ENCODE assay signal across 15 cellular contexts in the genomic region with DNA sequence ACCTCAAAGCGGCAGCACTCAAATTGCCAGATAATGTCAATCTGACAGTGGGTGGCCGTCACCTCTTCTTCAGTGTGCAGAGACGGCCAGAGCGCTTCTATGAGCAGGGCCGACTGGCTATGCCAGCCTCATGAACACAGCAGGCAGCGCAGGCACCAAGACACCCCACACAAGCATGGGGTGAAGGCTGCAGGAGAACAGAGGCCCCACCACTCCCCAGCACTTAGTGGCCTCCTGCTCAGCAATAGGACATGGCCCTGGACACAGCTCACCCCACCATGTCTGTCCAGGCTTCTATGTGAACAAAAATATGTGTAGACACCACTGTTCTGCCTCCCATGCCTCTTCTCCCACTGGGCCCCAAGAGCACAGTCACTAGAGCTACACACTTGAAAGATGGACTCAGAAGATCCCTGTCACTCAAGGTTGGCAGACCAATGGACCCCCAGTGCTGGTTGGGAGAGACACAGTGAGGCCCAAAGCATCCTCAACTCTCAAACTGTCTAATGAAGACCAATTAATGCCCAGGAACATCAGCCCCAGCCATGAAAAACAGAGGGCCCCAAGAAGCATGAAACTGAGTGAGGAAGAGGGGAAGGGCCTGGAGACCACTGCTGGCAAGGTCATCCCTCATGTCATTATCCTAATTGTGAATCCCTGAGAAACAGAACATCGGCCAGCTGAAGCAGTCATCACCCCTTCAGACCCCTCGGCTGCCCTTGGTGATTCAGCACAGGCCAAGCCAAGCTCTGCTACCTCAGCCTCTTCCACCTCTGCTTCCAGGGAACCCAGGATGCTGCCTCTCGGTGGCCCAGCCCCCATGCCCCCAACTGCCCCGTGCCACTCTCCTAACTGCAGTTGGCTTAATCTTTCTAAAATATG.
DNase-seq lines count a peak whose midpoint lies in the region; ATAC-seq and TF ChIP-seq lines count a peak whose summit lies in the region.
"Had no signal": no experiment of that assay in that cellular context is flagged by ENCODE, and none has a peak within 500 bp of the region (broad histone marks: within the 10 kb centered on the region; RNA-seq: fewer than 3 reads in every experiment).

No MANE protein-coding gene starts in this region.

- no peak for TF ChIP-seq POLR2A in suprapubic skin (IDR thresholded peaks at IDR 0.05)

- no peak for ATAC-seq in activated CD8-positive, alpha-beta memory T cell treated with anti-CD3 and anti-CD28 coated beads, Interleukin-2, amount 10 ng/mL, durations not matched to agents 7 days and 5 days
- ATAC-seq in lung (ENCODE audit: insufficient read depth, low FRiP score), result no peak

- WGBS in lung, 2 donors, result 88 to 89% methylated on average over 10 of the region's 10 CpGs
- 80% methylated on average over 4 of the region's 10 CpGs for WGBS in suprapubic skin

- H3K27ac Mint-ChIP-seq in activated CD4-positive, alpha-beta T cell treated with anti-CD3 and anti-CD28 coated beads, Interleukin-2, amount 10 ng/mL, durations not matched to agents 24 days and 14 days, result no peak overlapping the region
- no peak overlapping the region for H3K27ac Mint-ChIP-seq in activated CD8-positive, alpha-beta memory T cell treated with anti-CD3 and anti-CD28 coated beads, Interleukin-2, amount 10 ng/mL, durations not matched to agents 7 days and 5 days

- H3K9me3 Mint-ChIP-seq in activated CD4-positive, alpha-beta T cell treated with anti-CD3 and anti-CD28 coated beads, Interleukin-2, amount 10 ng/mL, durations not matched to agents 24 days and 14 days, result no peaks in the 10 kb centered on the region
- no peaks in the 10 kb centered on the region for H3K9me3 Mint-ChIP-seq in activated CD8-positive, alpha-beta memory T cell treated with anti-CD3 and anti-CD28 coated beads, Interleukin-2, amount 10 ng/mL, durations not matched to agents 7 days and 5 days (ENCODE audit: low read depth)

- no peak for TF ChIP-seq EP300 in suprapubic skin (IDR thresholded peaks at IDR 0.05)

- H3K27me3 ChIP-seq in lung (ENCODE audit: control insufficient read depth, insufficient read depth), result no peaks in the 10 kb centered on the region
- H3K27me3 ChIP-seq in suprapubic skin, result no peaks in the 10 kb centered on the region

- DNase-seq in activated CD4-positive, alpha-beta T cell treated with anti-CD3 and anti-CD28 coated beads for 1 hour, result peak; percentile 1
- DNase-seq in activated CD4-positive, alpha-beta T cell treated with anti-CD3 and anti-CD28 coated beads, Interleukin-2, amount 10 ng/mL, durations not matched to agents 24 days and 14 days, result no peak
- peak; percentile 23 for DNase-seq in activated CD8-positive, alpha-beta memory T cell treated with anti-CD3 and anti-CD28 coated beads, Interleukin-2, amount 10 ng/mL, durations not matched to agents 7 days and 5 days
- DNase-seq in lung (ENCODE audit: low spot score) (peak; percentile 22), suprapubic skin (ENCODE audit: low spot score in 2 of 2) (peak; percentile 31 to 56), COR-L47 (lab: John Stamatoyannopoulos, UW) (no peak), SHP77 treated with DMSO at 0.1 percent for 48 hours (lab: John Stamatoyannopoulos, UW) (no peak)
- DNase-seq in stimulated activated CD4-positive, alpha-beta T cell treated with anti-CD3 and anti-CD28 coated beads, Interleukin-4, amount 100 ng/mL, for 4 hours, result no peak
- DNase-seq: 8988T, Caco-2, DMS53, NCI-H226, OCI-M1 had no signal

- H3K27me3 Mint-ChIP-seq in activated CD4-positive, alpha-beta T cell treated with anti-CD3 and anti-CD28 coated beads, Interleukin-2, amount 10 ng/mL, durations not matched to agents 24 days and 14 days, result no peaks in the 10 kb centered on the region
- H3K27me3 Mint-ChIP-seq in activated CD8-positive, alpha-beta memory T cell treated with anti-CD3 and anti-CD28 coated beads, Interleukin-2, amount 10 ng/mL, durations not matched to agents 7 days and 5 days, result no peaks in the 10 kb centered on the region

- intact Hi-C loops in activated CD4-positive, alpha-beta T cell treated with anti-CD3 and anti-CD28 coated beads, Interleukin-2, amount 10 ng/mL, durations not matched to agents 24 days and 14 days (cut with micrococcal nuclease), result no loop called here

- CTCF ChIA-PET in activated CD8-positive, alpha-beta memory T cell treated with anti-CD3 and anti-CD28 coated beads, Interleukin-2, amount 10 ng/mL, durations not matched to agents 7 days and 5 days (lab: Charles Lee), result no interaction called here

- no peaks in the 10 kb centered on the region for H3K36me3 Mint-ChIP-seq in activated CD4-positive, alpha-beta T cell treated with anti-CD3 and anti-CD28 coated beads, Interleukin-2, amount 10 ng/mL, durations not matched to agents 24 days and 14 days (ENCODE audit: low read depth)
- no peaks in the 10 kb centered on the region for H3K36me3 Mint-ChIP-seq in activated CD8-positive, alpha-beta memory T cell treated with anti-CD3 and anti-CD28 coated beads, Interleukin-2, amount 10 ng/mL, durations not matched to agents 7 days and 5 days

- H3K9me3 ChIP-seq in lung (ENCODE audit: control insufficient read depth in 2 of 2, insufficient read depth in 1 of 2, low read length in 1 of 2) (no peaks in the 10 kb centered on the region), suprapubic skin (no peaks in the 10 kb centered on the region)
- H3K9me3 ChIP-seq: Caco-2 had no signal

- no peak overlapping the region for H3K4me3 Mint-ChIP-seq in activated CD4-positive, alpha-beta T cell treated with anti-CD3 and anti-CD28 coated beads, Interleukin-2, amount 10 ng/mL, durations not matched to agents 24 days and 14 days
- H3K4me3 Mint-ChIP-seq in activated CD8-positive, alpha-beta memory T cell treated with anti-CD3 and anti-CD28 coated beads, Interleukin-2, amount 10 ng/mL, durations not matched to agents 7 days and 5 days, result no peak overlapping the region

- H3K4me1 ChIP-seq in lung (ENCODE audit: control insufficient read depth in 2 of 2, insufficient read depth in 2 of 2, low read length in 2 of 2) (no peaks in the 10 kb centered on the region), suprapubic skin (no peaks in the 10 kb centered on the region)
- H3K4me1 ChIP-seq: Caco-2 had no signal

- no peak overlapping the region for H3K4me3 ChIP-seq in lung
- no peak overlapping the region for H3K4me3 ChIP-seq in suprapubic skin

- H3K4me1 Mint-ChIP-seq in activated CD4-positive, alpha-beta T cell treated with anti-CD3 and anti-CD28 coated beads, Interleukin-2, amount 10 ng/mL, durations not matched to agents 24 days and 14 days, result no peaks in the 10 kb centered on the region
- H3K4me1 Mint-ChIP-seq in activated CD8-positive, alpha-beta memory T cell treated with anti-CD3 and anti-CD28 coated beads, Interleukin-2, amount 10 ng/mL, durations not matched to agents 7 days and 5 days, result no peaks in the 10 kb centered on the region

- TF ChIP-seq CTCF in lung (IDR thresholded peaks at IDR 0.05; ENCODE audit: control extremely low read depth, extremely low read depth) (no peak), suprapubic skin (IDR thresholded peaks at IDR 0.05) (no peak)

- H3K27ac ChIP-seq in lung (ENCODE audit: low read depth in 1 of 2, low read length in 1 of 2) (no peak overlapping the region), suprapubic skin (no peak overlapping the region)
- H3K27ac ChIP-seq: C4-2B, RWPE1 had no signal

- H3K36me3 ChIP-seq in lung (ENCODE audit: control insufficient read depth in 2 of 2, insufficient read depth in 2 of 2, low read length in 2 of 2), result no peaks in the 10 kb centered on the region
- no peaks in the 10 kb centered on the region for H3K36me3 ChIP-seq in suprapubic skin

Comparison
In these comparisons a context has a peak if more than half of its experiments do, and no peak if none do; other contexts are left out.
1. DNase-seq: peak in activated CD4-positive, alpha-beta T cell treated with anti-CD3 and anti-CD28 coated beads for 1 hour (single experiment), activated CD8-positive, alpha-beta memory T cell treated with anti-CD3 and anti-CD28 coated beads, Interleukin-2, amount 10 ng/mL, durations not matched to agents 7 days and 5 days (single experiment), lung (single experiment) and suprapubic skin (2 of 2); none in activated CD4-positive, alpha-beta T cell treated with anti-CD3 and anti-CD28 coated beads, Interleukin-2, amount 10 ng/mL, durations not matched to agents 24 days and 14 days (single experiment), stimulated activated CD4-positive, alpha-beta T cell treated with anti-CD3 and anti-CD28 coated beads, Interleukin-4, amount 100 ng/mL, for 4 hours (0 of 2), COR-L47 (single experiment) and SHP77 treated with DMSO at 0.1 percent for 48 hours (single experiment).